8 cellular contexts compared by ENCODE assay signal in the genomic region with DNA sequence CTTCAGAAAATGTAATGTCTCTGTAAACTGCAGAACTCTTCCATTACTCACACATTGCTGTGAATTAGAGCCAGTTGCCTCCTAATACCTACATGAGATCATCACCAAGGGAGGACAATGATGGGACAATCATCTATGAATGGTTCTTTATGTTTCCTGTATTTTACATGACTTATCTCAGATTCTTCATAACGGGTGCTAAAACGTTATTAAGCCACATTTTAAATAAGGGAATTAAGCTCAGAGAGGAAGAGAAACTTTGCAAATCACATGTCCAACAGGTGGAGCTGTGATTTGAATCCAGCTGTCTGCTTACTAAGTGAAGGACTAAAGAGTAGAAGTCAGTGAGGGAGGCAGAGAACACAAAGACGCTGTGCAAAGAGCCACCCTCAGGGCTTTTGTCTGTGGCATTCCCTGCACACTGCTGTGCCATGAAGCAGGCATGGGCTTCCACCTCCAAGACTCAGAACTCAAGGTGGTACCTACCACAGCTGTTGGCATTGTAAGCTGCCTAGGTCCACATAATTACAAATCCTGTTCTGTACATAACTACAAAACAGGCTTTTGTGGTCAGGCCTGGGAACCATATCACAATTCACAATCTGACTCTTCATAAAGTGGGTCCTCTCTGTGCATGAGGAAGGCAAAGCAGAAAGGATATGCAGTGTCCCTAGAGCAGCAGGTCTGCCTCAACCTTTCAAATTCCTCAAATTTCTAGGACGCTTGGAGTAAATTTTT. TPM values are rescaled to one million over a fixed set of nuclear protein-coding genes. Genes with fewer than 3 reads are reported as not detected.
DNase-seq lines count a peak whose midpoint lies in the region; ATAC-seq and TF ChIP-seq lines count a peak whose summit lies in the region.

No MANE protein-coding gene starts in this region.

- H3K36me3 ChIP-seq in brain microvascular endothelial cell (replicated peaks) = no peaks in the 10 kb centered on the region

- H3K4me3 Mint-ChIP-seq in naive B cell = peak overlapping the region; percentile 82 to 94 (median 90)

- no peak overlapping the region for H3K4me3 ChIP-seq in brain microvascular endothelial cell (ENCODE audit: low read depth, low read length)

- in situ Hi-C loops in brain microvascular endothelial cell (cut with HindIII; ENCODE audit: low pct_ligation_motif_present, low sequenced_read_pairs) = no loop called here

- peak overlapping the region; percentile 89 to 99 (median 96) for H3K27ac Mint-ChIP-seq in naive B cell

- no peak overlapping the region for H3K27ac ChIP-seq in brain microvascular endothelial cell

- peaks cover 8 to 16% of the 10 kb centered on the region in 2 donors for H3K36me3 Mint-ChIP-seq in naive B cell

- TF ChIP-seq CTCF in brain microvascular endothelial cell (IDR thresholded peaks at IDR 0.05; ENCODE audit: low read depth, low read length, missing control alignments) = peak; percentile 40

- peaks cover 2 to 8% (median 4%) of the 10 kb centered on the region in 7 donors for H3K9me3 Mint-ChIP-seq in naive B cell

- no peaks in the 10 kb centered on the region for H3K27me3 ChIP-seq in brain microvascular endothelial cell (replicated peaks)

- H3K4me1 Mint-ChIP-seq in naive B cell = peaks cover 62 to 80% (median 76%) of the 10 kb centered on the region in 3 donors

- DNase-seq in GM03348 (ENCODE audit: low spot score) (peak; percentile 20), brain microvascular endothelial cell (no peak), naive B cell (peak; percentile 73), hepatic stellate cell (ENCODE audit: low spot score) (no peak), NCI-H2029 treated with DMSO at 0.1 percent for 48 hours (lab: John Stamatoyannopoulos, UW) (no peak), cerebellar cortex (ENCODE audit: low spot score) (no peak)

- no peaks in the 10 kb centered on the region for H3K27me3 Mint-ChIP-seq in naive B cell

- peak; percentile 78 for ATAC-seq in GM21381 (IDR thresholded peaks at IDR 0.05; ENCODE audit: unreplicated experiment)
- ATAC-seq in HG03521 (IDR thresholded peaks at IDR 0.05; ENCODE audit: unreplicated experiment) = peak; percentile 66
- ATAC-seq in naive B cell (ENCODE audit: low read depth in 2 of 2) = peak; percentile 83 to 85

RNA-seq across cellular contexts. Expression of a gene that starts 12.8 kb away (rescaled TPM):
- 10 to 100 TPM in 5 of 6 donors, 1 to 10 TPM in 1; 4.4 to 38.9 (median 21.2) TPM for polyA plus RNA-seq in naive B cell (ENCODE audit: low read depth in 6 of 6)

Comparison
In these comparisons a context has a peak if more than half of its experiments do, and no peak if none do; other contexts are left out.
1. DNase-seq: peak in GM03348 (single experiment) and naive B cell (single experiment); none in brain microvascular endothelial cell (single experiment), hepatic stellate cell (single experiment), NCI-H2029 treated with DMSO at 0.1 percent for 48 hours (single experiment) and cerebellar cortex (single experiment).
2. Peak in every context shown above with its lines, with median percentiles within 50 percentile points of each other: ATAC-seq.